18 cellular contexts compared by ENCODE assay signal in the genomic region with DNA sequence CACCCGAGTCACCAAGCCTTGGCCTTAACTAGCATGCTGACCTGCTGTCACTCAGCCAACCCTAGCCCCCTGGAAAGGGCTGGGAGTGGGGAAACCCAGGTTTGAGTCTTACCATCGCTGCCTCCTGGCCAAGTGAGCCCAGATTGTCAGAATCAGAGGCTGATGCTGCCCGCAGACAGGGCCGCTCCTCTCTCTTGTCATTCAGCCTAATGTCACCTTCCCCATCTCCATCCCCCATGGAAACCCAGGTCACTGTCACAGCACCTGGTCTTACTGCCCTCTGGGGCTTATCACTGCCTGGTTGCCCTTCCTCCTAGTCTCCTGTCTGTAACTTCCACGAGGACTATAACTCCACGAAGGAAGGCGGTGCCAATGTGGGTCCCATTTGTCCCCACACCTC. TPM values are rescaled to one million over a fixed set of nuclear protein-coding genes. Genes with fewer than 3 reads are reported as not detected.
DNase-seq lines count a peak whose midpoint lies in the region; ATAC-seq, FAIRE-seq and TF ChIP-seq lines count a peak whose summit lies in the region.
"Had no signal": no experiment of that assay in that cellular context is flagged by ENCODE, and none has a peak within 500 bp of the region (broad histone marks: within the 10 kb centered on the region; RNA-seq: fewer than 3 reads in every experiment).

No MANE protein-coding gene starts in this region.

- H3K79me2 ChIP-seq in H1 (ENCODE audit: control insufficient read depth in 1 of 2, insufficient read depth in 2 of 2, low read length in 2 of 2) (no peaks in the 10 kb centered on the region), osteoblast (ENCODE audit: insufficient read depth, low read length) (no peaks in the 10 kb centered on the region)

- intact Hi-C loops in IMR-90 (cut with micrococcal nuclease) = no loop called here
- intact Hi-C loops in sciatic nerve (cut with DNase I) = no loop called here

- peaks cover 22% of the 10 kb centered on the region for H3K27me3 ChIP-seq in IMR-90 (ENCODE audit: control insufficient read depth, insufficient read depth, low read length)
- H3K27me3 ChIP-seq in H1 (replicated peaks in 1 of 4; ENCODE audit: control insufficient read depth in 3 of 4, extremely low read depth in 1 of 4, insufficient read depth in 3 of 4, low read length in 3 of 4) = no peaks in the 10 kb centered on the region; a peak in 1 of 7 replicates
- H3K27me3 ChIP-seq in osteoblast (ENCODE audit: insufficient read depth, low read length) = peaks cover 29% of the 10 kb centered on the region

- H3K4ac ChIP-seq in IMR-90 (ENCODE audit: low read depth, low read length) = no peak overlapping the region
- H3K4ac ChIP-seq in H1 (replicated peaks; ENCODE audit: insufficient read length, low read depth, low read length) = no peak overlapping the region

- no peak overlapping the region for H3K18ac ChIP-seq in IMR-90 (ENCODE audit: low read depth, low read length)
- H3K18ac ChIP-seq in H1 (ENCODE audit: extremely low read depth, low read length) = no peak overlapping the region

- H3K27ac ChIP-seq in IMR-90 (ENCODE audit: insufficient read depth, low read length) (no peak overlapping the region), H1 (ENCODE audit: low read depth, low read length) (no peak overlapping the region), osteoblast (ENCODE audit: low read depth, low read length) (no peak overlapping the region)

- DNase-seq in IMR-90 (no peak), H1 (ENCODE audit: low read depth in 1 of 2, low spot score in 2 of 2) (no peak), osteoblast (ENCODE audit: insufficient read length, low spot score, missing footprints) (peak; percentile 70), RPMI8226 (no peak), sciatic nerve (ENCODE audit: low spot score) (no peak)
- DNase-seq: C1 segment of cervical spinal cord; Calu3; CD4-positive, alpha-beta memory T cell; COR-L47; DMS53; DND-41 had no signal

- no peak for TF ChIP-seq EP300 in H1 (IDR thresholded peaks at IDR 0.05; ENCODE audit: borderline replicate concordance in 1 of 2, low read depth in 2 of 2, low read length in 2 of 2)

- no peak overlapping the region for H3K56ac ChIP-seq in IMR-90 (ENCODE audit: extremely low read depth, insufficient read depth, low read length)
- no peak overlapping the region for H3K56ac ChIP-seq in H1 (replicated peaks; ENCODE audit: insufficient read length, low read depth, low read length)

- H3K23ac ChIP-seq in IMR-90 (ENCODE audit: low read depth, low read length) (no peak overlapping the region), H1 (ENCODE audit: insufficient read length) (no peak overlapping the region)

- H3K4me2 ChIP-seq in IMR-90 (ENCODE audit: low read depth, low read length) (no peak overlapping the region), H1 (ENCODE audit: insufficient read depth in 1 of 2, low read depth in 2 of 2, low read length in 2 of 2) (no peak overlapping the region), osteoblast (ENCODE audit: insufficient read depth, low read length) (no peak overlapping the region)
- H3K4me2 ChIP-seq: GM23338 had no signal

- H2BK12ac ChIP-seq in H1 (ENCODE audit: low read depth, low read length) = no peak overlapping the region

- TF ChIP-seq POLR2A in IMR-90 (IDR thresholded peaks at IDR 0.05; ENCODE audit: low read depth, low read length) (no peak), H1 (IDR thresholded peaks at IDR 0.05; ENCODE audit: control extremely low read depth in 1 of 2, low read depth in 2 of 2, low read length in 2 of 2) (no peak)

- no peak for TF ChIP-seq CTCF in IMR-90 (conservative IDR thresholded peaks at IDR 0.05; ENCODE audit: low read depth, low read length)
- no peak for TF ChIP-seq CTCF in H1 (IDR thresholded peaks at IDR 0.05; ENCODE audit: control extremely low read depth in 1 of 3, insufficient read depth in 1 of 3, low read depth in 1 of 3, low read length in 3 of 3)
- TF ChIP-seq CTCF in osteoblast (IDR thresholded peaks at IDR 0.05; ENCODE audit: extremely low read depth, low read depth, low read length) = no peak

- no peak overlapping the region for H2AK5ac ChIP-seq in IMR-90 (ENCODE audit: low read depth, low read length)
- H2AK5ac ChIP-seq in H1 (ENCODE audit: low read depth, low read length) = no peak overlapping the region

- H3K4me1 ChIP-seq in IMR-90 (ENCODE audit: control insufficient read depth, insufficient read depth, low read length) (no peaks in the 10 kb centered on the region), H1 (replicated peaks in 1 of 4; ENCODE audit: control insufficient read depth in 3 of 4, insufficient read depth in 4 of 4, low read length in 3 of 4) (no peaks in the 10 kb centered on the region; a peak in 1 of 7 replicates), osteoblast (ENCODE audit: insufficient read depth, low read length) (no peaks in the 10 kb centered on the region)
- H3K4me1 ChIP-seq: HAP-1 had no signal

- no peak overlapping the region for H2BK15ac ChIP-seq in IMR-90 (ENCODE audit: low read depth, low read length)
- H2BK15ac ChIP-seq in H1 (ENCODE audit: low read length) = no peak overlapping the region

- peak overlapping the region; percentile 55 for H2AK9ac ChIP-seq in IMR-90 (replicated peaks; ENCODE audit: low read depth, low read length, poor library complexity)

- peaks cover 6% of the 10 kb centered on the region; the same call in 1 of the 2 replicates for H3K9me1 ChIP-seq in IMR-90 (ENCODE audit: insufficient read depth, low read length)

- peaks cover 4% of the 10 kb centered on the region for H3K9me3 ChIP-seq in IMR-90 (ENCODE audit: control insufficient read depth, insufficient read depth, low read length)
- no peaks in the 10 kb centered on the region; a peak in 1 of 4 replicates for H3K9me3 ChIP-seq in H1 (ENCODE audit: insufficient read depth in 2 of 2, low read depth in 1 of 2, low read length in 1 of 2)
- no peaks in the 10 kb centered on the region for H3K9me3 ChIP-seq in osteoblast (ENCODE audit: low read depth, low read length)

- no peak overlapping the region for H2BK120ac ChIP-seq in IMR-90 (ENCODE audit: low read depth, low read length)
- no peak overlapping the region for H2BK120ac ChIP-seq in H1 (replicated peaks; ENCODE audit: low read depth, low read length)

- H3K23me2 ChIP-seq in H1 (ENCODE audit: low read depth, low read length) = peaks cover 9% of the 10 kb centered on the region; the same call in 1 of the 2 replicates

- ATAC-seq in IMR-90 (ENCODE audit: low read depth) (no peak), GM19023 (IDR thresholded peaks at IDR 0.05; ENCODE audit: unreplicated experiment) (no peak), sciatic nerve (no peak)
- ATAC-seq: GM23338 had no signal

- no TSS peak for BruUV-seq in IMR-90 (replicated peaks; lab: Mats Ljungman, UMichigan)

- no peaks in the 10 kb centered on the region for H3K79me1 ChIP-seq in IMR-90 (ENCODE audit: low read depth in 1 of 2, low read length in 2 of 2)
- H3K79me1 ChIP-seq in H1 (ENCODE audit: low read depth, low read length) = no peaks in the 10 kb centered on the region

- H2BK5ac ChIP-seq in IMR-90 (ENCODE audit: low read depth, low read length, poor library complexity, severe bottlenecking) (no peak overlapping the region), H1 (ENCODE audit: low read depth, low read length) (no peak overlapping the region)

- no peak overlapping the region for H3K9ac ChIP-seq in IMR-90 (ENCODE audit: low read depth, low read length)
- no peak overlapping the region for H3K9ac ChIP-seq in H1 (replicated peaks in 1 of 4; ENCODE audit: extremely low read depth in 1 of 4, low read depth in 3 of 4, low read length in 3 of 4)

- POLR2A ChIA-PET in IMR-90 (lab: Charles Lee; ENCODE audit: unreplicated experiment) = no interaction called here
- POLR2A ChIA-PET in H1 (lab: Charles Lee; ENCODE audit: partially characterized antibody) = no interaction called here

- no peak for FAIRE-seq in H1 (lab: Jason Lieb, UNC)
- FAIRE-seq: G401.6, GM12892, GM19239, H54 had no signal

- H4K91ac ChIP-seq in IMR-90 (ENCODE audit: insufficient read depth, low read depth, low read length) (no peak overlapping the region), H1 (replicated peaks; ENCODE audit: insufficient read length, low read length) (no peak overlapping the region)

- H4K8ac ChIP-seq in IMR-90 (ENCODE audit: low read depth in 2 of 2, low read length in 2 of 2) = no peak overlapping the region
- H4K8ac ChIP-seq in H1 (ENCODE audit: extremely low read depth, insufficient read depth, low read length) = peak overlapping the region; percentile 11; the same call in 1 of the 2 replicates

- H3K36me3 ChIP-seq in IMR-90 (ENCODE audit: control insufficient read depth, insufficient read depth, low read length) = no peaks in the 10 kb centered on the region
- no peaks in the 10 kb centered on the region for H3K36me3 ChIP-seq in H1 (ENCODE audit: control insufficient read depth in 2 of 4, insufficient read depth in 4 of 4, low read length in 3 of 4)
- no peaks in the 10 kb centered on the region for H3K36me3 ChIP-seq in osteoblast (ENCODE audit: insufficient read depth, low read length)
- H3K36me3 ChIP-seq: HAP-1 had no signal

- H3K14ac ChIP-seq in IMR-90 (replicated peaks; ENCODE audit: low read depth, low read length) (no peak overlapping the region), H1 (ENCODE audit: insufficient read length) (no peak overlapping the region)

- CTCF ChIA-PET in IMR-90 (lab: Yijun Ruan, JAX) = no interaction called here
- CTCF ChIA-PET in H1 (lab: Charles Lee; ENCODE audit: partially characterized antibody) = interaction anchor here (0.7 to 1.9 kb wide), 2 partner anchors 9 to 342 kb away, joined by 3 to 5 read pairs; no protein-coding TSS in a partner anchor

- dilution Hi-C loops in IMR-90 (cut with HindIII; ENCODE audit: low sequenced_read_pairs, unreplicated experiment) = no loop called here

- H4K20me1 ChIP-seq in IMR-90 (ENCODE audit: insufficient read depth, low read length) = no peaks in the 10 kb centered on the region
- peaks cover 0 to 9% of the 10 kb centered on the region in 2 experiments for H4K20me1 ChIP-seq in H1 (replicated peaks in 1 of 2; ENCODE audit: control insufficient read depth in 1 of 2, insufficient read depth in 2 of 2, low read length in 2 of 2)
- no peaks in the 10 kb centered on the region for H4K20me1 ChIP-seq in osteoblast (ENCODE audit: insufficient read depth, low read length)

- TF ChIP-seq RAD21 in IMR-90 (IDR thresholded peaks at IDR 0.05; ENCODE audit: low read length) (no peak), H1 (IDR thresholded peaks at IDR 0.05 in 1 of 2, conservative IDR thresholded peaks at IDR 0.05 in 1 of 2; ENCODE audit: low read depth in 2 of 2, low read length in 2 of 2) (no peak)

- WGBS in IMR-90 (ENCODE audit: extremely low coverage in 2 of 2, insufficient read length in 1 of 2), 2 experiments = 20% methylated on average over 1 of the region's 7 CpGs; no CpG with 5 or more reads in 1 of the 2 experiments
- 83% methylated on average over 5 of the region's 7 CpGs; no CpG with 5 or more reads in 1 of the 2 experiments for WGBS in H1 (ENCODE audit: extremely low coverage in 1 of 2, insufficient coverage in 1 of 2, insufficient read length in 1 of 2, insufficient replicate concordance in 2 of 2, low coverage in 1 of 2, low lambda C conversion rate in 2 of 2, missing lambda C conversion rate in 1 of 2), 2 experiments

- in situ Hi-C loops in IMR-90 (cut with MboI; ENCODE audit: low sequenced_read_pairs) = no loop called here

- H2AFZ ChIP-seq in IMR-90 (replicated peaks; ENCODE audit: low read length, poor library complexity) (no peak overlapping the region), H1 (ENCODE audit: low read length) (no peak overlapping the region), osteoblast (ENCODE audit: low read length) (no peak overlapping the region)
- H2AFZ ChIP-seq: GM23338 had no signal

- H3K4me3 ChIP-seq in IMR-90 (ENCODE audit: insufficient read depth, low read depth, low read length) (no peak overlapping the region), H1 (ENCODE audit: extremely low read depth in 1 of 4, insufficient read depth in 2 of 4, low read depth in 3 of 4, low read length in 4 of 4) (no peak overlapping the region), osteoblast (ENCODE audit: insufficient read depth, low read length) (no peak overlapping the region)
- H3K4me3 ChIP-seq: GM23338, HAP-1 had no signal

- H4K5ac ChIP-seq in IMR-90 (ENCODE audit: low read depth, low read length) (no peak overlapping the region), H1 (ENCODE audit: insufficient read length, low read depth, low read length) (no peak overlapping the region)

- no peak overlapping the region for H2BK20ac ChIP-seq in IMR-90 (ENCODE audit: low read depth, low read length)
- no peak overlapping the region for H2BK20ac ChIP-seq in H1 (ENCODE audit: low read length)

RNA-seq across cellular contexts. Expression of a gene that starts 53.6 kb away (rescaled TPM):
- under 0.01 and 0.18 TPM in 2 replicates for total RNA-seq in IMR-90 (2012; rRNA removed)
- 0.23 and 0.24 TPM in 2 replicates for polyA plus RNA-seq in IMR-90 (2012; rRNA removed)
- 0.30 and 0.44 TPM in 2 replicates for polyA plus RNA-seq in IMR-90 (2012; cell fraction: cytosol; rRNA removed)
- polyA plus RNA-seq in IMR-90 (2012; cell fraction: nucleus; rRNA removed; ENCODE audit: low replicate concordance) = 0.78 and 0.86 TPM in 2 replicates
- 6.1 and 7.7 TPM in 2 replicates for total RNA-seq in H1 (2021; fragmentation: NEBNext Ultra II Directional; extraction: Animal tissue kit (Norgen Biotek cat#: 25700))
- 4.4 and 5.9 TPM in 2 replicates for polyA plus RNA-seq in H1 (2011; rRNA removed)
- 3.6 TPM for polyA plus RNA-seq in H1 (2011; cell fraction: cytosol; rRNA removed)
- polyA plus RNA-seq in H1 (2011; cell fraction: nucleus; rRNA removed) = 10.1 TPM
- polyA plus RNA-seq in H1 (2012, experiment 1 of 2) = 2.2 to 4.5 TPM (median 4.3 TPM) in 4 replicates
- 2.9 TPM for polyA plus RNA-seq in H1 (2012, experiment 2 of 2)
- 6.5 TPM for polyA plus RNA-seq in H1 (2013, experiment 1 of 2)
- 6.3 TPM for polyA plus RNA-seq in H1 (2013, experiment 2 of 2)
- 3.9 and 5.8 TPM in 2 replicates for polyA minus RNA-seq in H1 (2011; rRNA and poly(A)+ RNA removed)
- 5.8 TPM for polyA minus RNA-seq in H1 (2011; cell fraction: cytosol; rRNA and poly(A)+ RNA removed)
- polyA minus RNA-seq in H1 (2011; cell fraction: nucleus; rRNA and poly(A)+ RNA removed) = 10.2 TPM
- 0.36 and 0.59 TPM in 2 replicates for total RNA-seq in osteoblast
- 8.5 TPM for total RNA-seq in sciatic nerve
